2 cellular contexts compared by ENCODE assay signal in genomic region chr9:93020785-93021670, GRCh38.
TF ChIP-seq lines count a peak whose summit lies in the region.

No MANE protein-coding gene starts in this region.

TF ChIP-seq in H1, 55 proteins besides CTCF, POLR2A, EP300 and RAD21:
- TF ChIP-seq PHF8 (conservative IDR thresholded peaks at IDR 0.05; ENCODE audit: low read depth, low read length), result no peak
- TF ChIP-seq BCL11A (IDR thresholded peaks at IDR 0.05; ENCODE audit: low read depth in 2 of 2, low read length in 2 of 2), result no peak
- no peak for TF ChIP-seq CHD2 (IDR thresholded peaks at IDR 0.05; ENCODE audit: low read length)
- TF ChIP-seq TBP (IDR thresholded peaks at IDR 0.05; ENCODE audit: low read depth, low read length), result no peak
TF ChIP-seq in H1: peak in this region for 0.

TF ChIP-seq in SK-N-SH, 30 proteins besides CTCF, POLR2A, EP300 and RAD21:
- TF ChIP-seq ELF1 (IDR thresholded peaks at IDR 0.05) (no peak), SIN3A (IDR thresholded peaks at IDR 0.05; ENCODE audit: borderline replicate concordance, low read depth, low read length) (no peak), FOXJ3 (CRISPR knock-in tag; IDR thresholded peaks at IDR 0.05) (no peak), JUND (IDR thresholded peaks at IDR 0.05) (no peak), NFIC (IDR thresholded peaks at IDR 0.05; ENCODE audit: borderline replicate concordance) (no peak), SMC3 (IDR thresholded peaks at IDR 0.05; ENCODE audit: low read depth, low read length) (no peak), RXRA (IDR thresholded peaks at IDR 0.05; ENCODE audit: borderline replicate concordance, low read depth) (no peak), GATA2 (CRISPR knock-in tag; IDR thresholded peaks at IDR 0.05) (no peak), RCOR1 (IDR thresholded peaks at IDR 0.05; ENCODE audit: low read length) (no peak)
- TF ChIP-seq, protein P1, sequence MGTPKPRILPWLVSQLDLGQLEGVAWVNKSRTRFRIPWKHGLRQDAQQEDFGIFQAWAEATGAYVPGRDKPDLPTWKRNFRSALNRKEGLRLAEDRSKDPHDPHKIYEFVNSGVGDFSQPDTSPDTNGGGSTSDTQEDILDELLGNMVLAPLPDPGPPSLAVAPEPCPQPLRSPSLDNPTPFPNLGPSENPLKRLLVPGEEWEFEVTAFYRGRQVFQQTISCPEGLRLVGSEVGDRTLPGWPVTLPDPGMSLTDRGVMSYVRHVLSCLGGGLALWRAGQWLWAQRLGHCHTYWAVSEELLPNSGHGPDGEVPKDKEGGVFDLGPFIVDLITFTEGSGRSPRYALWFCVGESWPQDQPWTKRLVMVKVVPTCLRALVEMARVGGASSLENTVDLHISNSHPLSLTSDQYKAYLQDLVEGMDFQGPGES (IDR thresholded peaks at IDR 0.05; ENCODE audit: low read depth, low read length), result no peak
- TF ChIP-seq, protein P2, sequence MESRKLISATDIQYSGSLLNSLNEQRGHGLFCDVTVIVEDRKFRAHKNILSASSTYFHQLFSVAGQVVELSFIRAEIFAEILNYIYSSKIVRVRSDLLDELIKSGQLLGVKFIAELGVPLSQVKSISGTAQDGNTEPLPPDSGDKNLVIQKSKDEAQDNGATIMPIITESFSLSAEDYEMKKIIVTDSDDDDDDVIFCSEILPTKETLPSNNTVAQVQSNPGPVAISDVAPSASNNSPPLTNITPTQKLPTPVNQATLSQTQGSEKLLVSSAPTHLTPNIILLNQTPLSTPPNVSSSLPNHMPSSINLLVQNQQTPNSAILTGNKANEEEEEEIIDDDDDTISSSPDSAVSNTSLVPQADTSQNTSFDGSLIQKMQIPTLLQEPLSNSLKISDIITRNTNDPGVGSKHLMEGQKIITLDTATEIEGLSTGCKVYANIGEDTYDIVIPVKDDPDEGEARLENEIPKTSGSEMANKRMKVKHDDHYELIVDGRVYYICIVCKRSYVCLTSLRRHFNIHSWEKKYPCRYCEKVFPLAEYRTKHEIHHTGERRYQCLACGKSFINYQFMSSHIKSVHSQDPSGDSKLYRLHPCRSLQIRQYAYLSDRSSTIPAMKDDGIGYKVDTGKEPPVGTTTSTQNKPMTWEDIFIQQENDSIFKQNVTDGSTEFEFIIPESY (IDR thresholded peaks at IDR 0.05; ENCODE audit: borderline replicate concordance, low read depth), result no peak
